24 cellular contexts compared by ENCODE assay signal in genomic region chr1:176188604-176189003, GRCh38. TPM values are rescaled to one million over a fixed set of nuclear protein-coding genes. Genes with fewer than 3 reads are reported as not detected.
DNase-seq lines count a peak whose midpoint lies in the region; ATAC-seq, FAIRE-seq and TF ChIP-seq lines count a peak whose summit lies in the region.
"Had no signal": no experiment of that assay in that cellular context is flagged by ENCODE, and none has a peak within 500 bp of the region (broad histone marks: within the 10 kb centered on the region; RNA-seq: fewer than 3 reads in every experiment).

No MANE protein-coding gene starts in this region.

- TF ChIP-seq EP300 in HepG2 (IDR thresholded peaks at IDR 0.05; ENCODE audit: low read depth in 2 of 2, low read length in 2 of 2) (no peak), HepG2 (CRISPR knock-in tag; IDR thresholded peaks at IDR 0.05; ENCODE audit: borderline replicate concordance) (no peak)

- H3K79me2 ChIP-seq in HepG2 (ENCODE audit: insufficient read depth, low read length), result peaks cover 92% of the 10 kb centered on the region
- peaks cover 45% of the 10 kb centered on the region for H3K79me2 ChIP-seq in mesendoderm (ENCODE audit: control insufficient read depth, insufficient read depth, low read length)

- in situ Hi-C loops in HepG2 (cut with HindIII; ENCODE audit: extremely low pct_ligation_motif_present, low pct_unique_long_range_greater_than_20kb), result no loop called here

- H2BK5ac ChIP-seq in mesendoderm (ENCODE audit: low read length), result no peak overlapping the region

- H3K18ac ChIP-seq in mesendoderm (ENCODE audit: low read length), result no peak overlapping the region

- H3K27me3 ChIP-seq in HepG2 (ENCODE audit: control insufficient read depth in 1 of 2, insufficient read depth in 2 of 2, low read length in 2 of 2), result no peaks in the 10 kb centered on the region
- H3K27me3 ChIP-seq in right lobe of liver, result no peaks in the 10 kb centered on the region
- H3K27me3 ChIP-seq in mesendoderm (ENCODE audit: insufficient read depth, low read length, poor library complexity), result no peaks in the 10 kb centered on the region
- no peaks in the 10 kb centered on the region for H3K27me3 ChIP-seq in heart right ventricle
- H3K27me3 ChIP-seq: BLaER1, MG63 had no signal

- FAIRE-seq in HepG2 (lab: Jason Lieb, UNC), result no peak
- FAIRE-seq: A549 had no signal

- DNase-seq in HepG2 (ENCODE audit: low spot score), result peak; percentile 14
- no peak for DNase-seq in right lobe of liver
- DNase-seq in T-helper 17 cell, result no peak
- peak; percentile 47 for DNase-seq in mesendoderm
- DNase-seq in progenitor cell of endocrine pancreas (ENCODE audit: low spot score, unreplicated experiment), result no peak
- DNase-seq in heart right ventricle, result no peak
- no peak for DNase-seq in stimulated activated naive CD4-positive, alpha-beta T cell treated with Interleukin-2 at 50 U/mL for 16 hours (lab: John Stamatoyannopoulos, UW)
- DNase-seq: DMS79, H7, IMR-90, Kasumi-1, MG63, NCI-H1048, NCI-H1436, NCI-H1930, NCI-H226, NCI-H524, PC-3, SIG-M5 had no signal

- H3K56ac ChIP-seq in mesendoderm (ENCODE audit: low read length), result no peak overlapping the region

- peaks cover 2% of the 10 kb centered on the region for H3K9me3 Mint-ChIP-seq in progenitor cell of endocrine pancreas (ENCODE audit: low read depth)

- TF ChIP-seq POLR2A in HepG2 (IDR thresholded peaks at IDR 0.05; ENCODE audit: insufficient read depth in 1 of 2, low read depth in 2 of 2, low read length in 2 of 2) (no peak), right lobe of liver (IDR thresholded peaks at IDR 0.05) (no peak)

- BruUV-seq in HepG2 (replicated peaks; lab: Mats Ljungman, UMichigan), result no TSS peak

- H3K4ac ChIP-seq in mesendoderm (ENCODE audit: low read depth, low read length), result no peak overlapping the region

- H2BK120ac ChIP-seq in mesendoderm (ENCODE audit: low read depth, low read length), result no peak overlapping the region

- H3K4me3 Mint-ChIP-seq in T-helper 17 cell (no peak overlapping the region), progenitor cell of endocrine pancreas (ENCODE audit: low read depth) (no peak overlapping the region)

- H3K9ac ChIP-seq in HepG2 (ENCODE audit: insufficient read depth, low read depth, low read length) (no peak overlapping the region), mesendoderm (ENCODE audit: low read length) (no peak overlapping the region)
- H3K9ac ChIP-seq: BLaER1 had no signal

- no peaks in the 10 kb centered on the region for H3K36me3 ChIP-seq in HepG2 (replicated peaks in 1 of 2; ENCODE audit: control insufficient read depth in 1 of 2, insufficient read depth in 2 of 2, low read length in 2 of 2)
- no peaks in the 10 kb centered on the region for H3K36me3 ChIP-seq in right lobe of liver
- no peaks in the 10 kb centered on the region for H3K36me3 ChIP-seq in mesendoderm (ENCODE audit: control insufficient read depth, insufficient read depth, low read length)
- peaks cover 0 to 7% (median 0%) of the 10 kb centered on the region in 9 donors for H3K36me3 ChIP-seq in heart right ventricle

- H3K9me3 ChIP-seq in HepG2 (ENCODE audit: low read length) (no peaks in the 10 kb centered on the region), right lobe of liver (no peaks in the 10 kb centered on the region), T-helper 17 cell (ENCODE audit: control insufficient read depth, low read length, poor library complexity, severe bottlenecking) (no peaks in the 10 kb centered on the region), heart right ventricle (peaks cover 0 to 14% (median 0%) of the 10 kb centered on the region in 11 donors)
- H3K9me3 ChIP-seq: A549 had no signal

- 100% methylated on average over 2 of the region's 2 CpGs for WGBS in HepG2 (ENCODE audit: low lambda C conversion rate)
- WGBS in right lobe of liver (ENCODE audit: insufficient coverage, low coverage, low lambda C conversion rate, missing lambda C conversion rate), result 88% methylated on average over 2 of the region's 2 CpGs
- no CpG with 5 or more reads among the region's 2 CpGs for WGBS in mesendoderm (ENCODE audit: extremely low coverage, insufficient coverage, low lambda C conversion rate)
- 94 to 100% methylated on average over 2 of the region's 2 CpGs for WGBS in heart right ventricle, 2 donors

- TF ChIP-seq CTCF in HepG2 (CRISPR knock-in tag; IDR thresholded peaks at IDR 0.05), result no peak
- TF ChIP-seq CTCF in right lobe of liver (IDR thresholded peaks at IDR 0.05), result no peak
- no peak for TF ChIP-seq CTCF in progenitor cell of endocrine pancreas (IDR thresholded peaks at IDR 0.05; ENCODE audit: unreplicated experiment)
- no peak for TF ChIP-seq CTCF in heart right ventricle (IDR thresholded peaks at IDR 0.05)

- CTCF ChIA-PET in HepG2 (lab: Yijun Ruan, JAX; ENCODE audit: low intra/inter-chr PET ratio, low total read pairs), result no interaction called here

- H3K27me3 Mint-ChIP-seq in T-helper 17 cell (no peaks in the 10 kb centered on the region), progenitor cell of endocrine pancreas (no peaks in the 10 kb centered on the region)

- no peak overlapping the region for H4K8ac ChIP-seq in mesendoderm (ENCODE audit: low read depth, low read length)

- intact Hi-C loops in HepG2 (cut with micrococcal nuclease; ENCODE audit: unreplicated experiment), result no loop called here
- intact Hi-C loops in right lobe of liver (cut with DNase I), result no loop called here
- intact Hi-C loops in heart right ventricle (cut with DNase I), result no loop called here

- H3K27ac ChIP-seq in HepG2 (ENCODE audit: extremely low read length, insufficient read depth, low read length) (no peak overlapping the region), right lobe of liver (no peak overlapping the region), mesendoderm (ENCODE audit: low read depth, low read length) (no peak overlapping the region), heart right ventricle (no peak overlapping the region)
- H3K27ac ChIP-seq: A549, BLaER1, HL-60, RWPE1 had no signal

- peaks cover 6% of the 10 kb centered on the region for H3K79me1 ChIP-seq in mesendoderm (ENCODE audit: low read length)

- H3K4me1 ChIP-seq in HepG2 (ENCODE audit: insufficient read depth, low read length), result peaks cover 5% of the 10 kb centered on the region
- H3K4me1 ChIP-seq in right lobe of liver, result no peaks in the 10 kb centered on the region
- H3K4me1 ChIP-seq in mesendoderm (ENCODE audit: control insufficient read depth, low read depth, low read length), result no peaks in the 10 kb centered on the region
- peaks cover 0 to 69% (median 7%) of the 10 kb centered on the region in 9 donors for H3K4me1 ChIP-seq in heart right ventricle
- H3K4me1 ChIP-seq: A549, BLaER1 had no signal

- H2BK15ac ChIP-seq in mesendoderm (replicated peaks; ENCODE audit: low read depth), result no peak overlapping the region

- no peak overlapping the region for H2AK5ac ChIP-seq in mesendoderm (ENCODE audit: low read length)

- H4K20me1 ChIP-seq in HepG2 (ENCODE audit: insufficient read depth, low read length), result peaks cover 8% of the 10 kb centered on the region; the same call in 1 of the 2 replicates

- H3K4me3 ChIP-seq in HepG2 (replicated peaks in 1 of 3; ENCODE audit: insufficient read depth in 1 of 3, low read depth in 2 of 3, low read length in 3 of 3), result no peak overlapping the region
- no peak overlapping the region for H3K4me3 ChIP-seq in right lobe of liver
- no peak overlapping the region for H3K4me3 ChIP-seq in mesendoderm (ENCODE audit: low read length)
- no peak overlapping the region for H3K4me3 ChIP-seq in heart right ventricle
- H3K4me3 ChIP-seq: A549, BLaER1, MG63 had no signal

- H3K4me2 ChIP-seq in HepG2 (ENCODE audit: low read depth, low read length) (no peak overlapping the region), mesendoderm (ENCODE audit: low read length) (no peak overlapping the region)
- H3K4me2 ChIP-seq: A549, BLaER1 had no signal

- POLR2A ChIA-PET in HepG2 (lab: Yijun Ruan, JAX), result no interaction called here

- ATAC-seq in HepG2 (no peak), right lobe of liver (no peak), T-helper 17 cell (no peak), HG03159 (IDR thresholded peaks at IDR 0.05; ENCODE audit: unreplicated experiment) (no peak), heart right ventricle (no peak)
- ATAC-seq: A549, PC-3 had no signal

- H3K23ac ChIP-seq in mesendoderm (ENCODE audit: low read length), result no peak overlapping the region

- TF ChIP-seq RAD21 in HepG2 (CRISPR knock-in tag; IDR thresholded peaks at IDR 0.05), result no peak

- H3K4me1 Mint-ChIP-seq in T-helper 17 cell (peaks cover 33% of the 10 kb centered on the region), progenitor cell of endocrine pancreas (ENCODE audit: low read depth) (peaks cover 15% of the 10 kb centered on the region)

- H3K36me3 Mint-ChIP-seq in T-helper 17 cell (ENCODE audit: low read depth) (no peaks in the 10 kb centered on the region), progenitor cell of endocrine pancreas (ENCODE audit: insufficient read depth) (no peaks in the 10 kb centered on the region)

- no peak overlapping the region for H4K5ac ChIP-seq in mesendoderm (ENCODE audit: low read length)

- no peak overlapping the region for H2AFZ ChIP-seq in HepG2 (ENCODE audit: low read length)

- H3K27ac Mint-ChIP-seq in T-helper 17 cell, result peak overlapping the region; percentile 3
- peak overlapping the region; percentile 17 for H3K27ac Mint-ChIP-seq in progenitor cell of endocrine pancreas

RNA-seq across cellular contexts. Expression of gene COP1, which starts 18.5 kb away (rescaled TPM):
- total RNA-seq in HepG2 (2016; rRNA removed; fragmentation: Illumina TruSeq; extraction: Trizol), result 51.3 and 69.9 TPM in 2 replicates
- total RNA-seq in HepG2 (2016; cell fraction: cytosol; rRNA removed; fragmentation: Illumina TruSeq; extraction: Trizol; ENCODE audit: low read depth), result 29.6 and 29.8 TPM in 2 replicates
- 50.2 and 74.8 TPM in 2 replicates for total RNA-seq in HepG2 (2016; cell fraction: insoluble cytoplasmic fraction; rRNA removed; fragmentation: Illumina TruSeq; extraction: Trizol)
- 43.1 and 50.1 TPM in 2 replicates for total RNA-seq in HepG2 (2016; cell fraction: membrane; rRNA removed; fragmentation: Illumina TruSeq; extraction: Trizol)
- 44.2 and 48.1 TPM in 2 replicates for total RNA-seq in HepG2 (2016; cell fraction: nucleus; rRNA removed; fragmentation: Illumina TruSeq; extraction: Trizol)
- 15.0 and 20.5 TPM in 2 replicates for polyA plus RNA-seq in HepG2 (2011; rRNA removed)
- 9.4 and 15.8 TPM in 2 replicates for polyA plus RNA-seq in HepG2 (2011; cell fraction: cytosol; rRNA removed)
- polyA plus RNA-seq in HepG2 (2011; cell fraction: nucleus; rRNA removed), result 9.0 and 10.7 TPM in 2 replicates
- 20.6 and 22.4 TPM in 2 replicates for polyA plus RNA-seq in HepG2 (2012)
- 12.9 and 14.0 TPM in 2 replicates for polyA plus RNA-seq in HepG2 (2016; cell fraction: cytosol; fragmentation: Illumina TruSeq; extraction: Trizol; ENCODE audit: low read depth)
- polyA plus RNA-seq in HepG2 (2016; cell fraction: insoluble cytoplasmic fraction; fragmentation: Illumina TruSeq; extraction: Trizol; ENCODE audit: low read depth), result 55.5 and 57.5 TPM in 2 replicates
- 28.6 and 30.4 TPM in 2 replicates for polyA plus RNA-seq in HepG2 (2016; cell fraction: membrane; fragmentation: Illumina TruSeq; extraction: Trizol; ENCODE audit: low read depth)
- polyA plus RNA-seq in HepG2 (2016; cell fraction: nucleus; fragmentation: Illumina TruSeq; extraction: Trizol; ENCODE audit: insufficient read depth, low read depth), result 26.9 and 28.0 TPM in 2 replicates
- polyA minus RNA-seq in HepG2 (2011; rRNA and poly(A)+ RNA removed; ENCODE audit: low replicate concordance), result 18.7 and 51.1 TPM in 2 replicates
- polyA minus RNA-seq in HepG2 (2011; cell fraction: cytosol; rRNA and poly(A)+ RNA removed), result 22.5 and 23.4 TPM in 2 replicates
- polyA minus RNA-seq in HepG2 (2011; cell fraction: nucleus; rRNA and poly(A)+ RNA removed), result 118 and 125 TPM in 2 replicates
- total RNA-seq in right lobe of liver, result 10 to 100 TPM; 19.7 to 33.7 (median 20.9) TPM
- 10 to 100 TPM; 43.6 to 46.4 TPM for total RNA-seq in T-helper 17 cell
- 25.8 TPM for polyA plus RNA-seq in mesendoderm (2013, experiment 1 of 2)
- 24.7 TPM for polyA plus RNA-seq in mesendoderm (2013, experiment 2 of 2)
- total RNA-seq in progenitor cell of endocrine pancreas, result 58.1 and 60.2 TPM in 2 replicates
- 10 to 100 TPM; 17.9 to 28.1 (median 23.0) TPM for total RNA-seq in heart right ventricle
- 10 to 100 TPM; 26.5 to 55.2 TPM for polyA plus RNA-seq in heart right ventricle

Comparison
In these comparisons a context has a peak if more than half of its experiments do, and no peak if none do; other contexts are left out.
1. DNase-seq: peak in HepG2 (single experiment) and mesendoderm (single experiment); none in right lobe of liver (0 of 3), T-helper 17 cell (0 of 3), progenitor cell of endocrine pancreas (single experiment), heart right ventricle (0 of 2) and stimulated activated naive CD4-positive, alpha-beta T cell treated with Interleukin-2 at 50 U/mL for 16 hours (single experiment).